In the genomic region with DNA sequence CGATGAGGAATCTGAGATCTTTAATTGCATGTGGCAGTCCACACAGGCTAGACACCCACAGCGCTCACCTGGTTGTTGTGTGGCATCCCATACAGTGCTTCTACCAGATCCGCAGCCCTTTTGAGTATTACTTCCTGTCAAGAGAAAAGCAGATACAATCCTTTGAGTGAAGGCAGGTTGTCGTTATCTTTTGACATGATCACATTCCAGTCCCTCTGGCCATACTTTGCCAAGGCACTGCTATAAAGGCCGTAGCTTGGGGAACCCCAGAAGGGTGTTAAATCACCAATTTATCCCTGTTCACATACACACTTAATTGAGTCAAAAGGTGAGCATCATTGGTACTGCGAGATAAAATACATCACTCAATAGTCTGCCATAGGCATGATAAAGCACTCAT, we compare ENCODE assay signal across 6 cellular contexts.
"Had no signal": no experiment of that assay in that cellular context is flagged by ENCODE, and none has a peak within 500 bp of the region (broad histone marks: within the 10 kb centered on the region; RNA-seq: fewer than 3 reads in every experiment).

No MANE protein-coding gene starts in this region.

- H2AFZ ChIP-seq: GM23338 had no signal

- H3K27ac Mint-ChIP-seq: GM23338, H9 had no signal

- DNase-seq: H9, HCEC 1CT, IMR-90, KBM-7 had no signal

- ATAC-seq: GM23338 had no signal

- H3K9ac ChIP-seq: KMS-11 had no signal

- H3K4me2 ChIP-seq: GM23338, KMS-11 had no signal

- H3K4me3 Mint-ChIP-seq: GM23338, H9 had no signal

- H3K27ac ChIP-seq: KMS-11 had no signal

- H3K4me3 ChIP-seq: GM23338 had no signal

- H3K9me3 Mint-ChIP-seq: GM23338 had no signal
